In the genomic region with DNA sequence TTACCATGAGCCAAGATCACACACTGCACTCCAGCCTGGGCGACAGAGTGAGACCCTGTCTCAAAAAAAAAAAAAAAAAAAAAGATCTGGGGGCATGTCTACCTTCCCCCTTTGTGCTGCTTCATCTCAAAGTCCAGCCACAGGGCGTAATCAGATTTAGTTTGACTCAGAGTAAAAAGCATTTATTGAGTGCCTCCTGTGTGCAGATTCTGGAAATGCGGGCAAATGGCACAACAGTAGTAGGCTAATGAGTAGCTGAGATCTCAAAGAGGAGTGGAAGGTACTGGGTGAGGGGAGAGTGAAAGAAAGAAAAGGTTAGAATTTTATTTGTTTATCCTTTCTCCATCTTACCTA, we compare ENCODE assay signal across 10 cellular contexts. TPM values are rescaled to one million over a fixed set of nuclear protein-coding genes. Genes with fewer than 3 reads are reported as not detected.
DNase-seq lines count a peak whose midpoint lies in the region; ATAC-seq, FAIRE-seq and TF ChIP-seq lines count a peak whose summit lies in the region.
"Had no signal": no experiment of that assay in that cellular context is flagged by ENCODE, and none has a peak within 500 bp of the region (broad histone marks: within the 10 kb centered on the region; RNA-seq: fewer than 3 reads in every experiment).

No MANE protein-coding gene starts in this region.

- no peaks in the 10 kb centered on the region for H3K79me2 ChIP-seq in keratinocyte (ENCODE audit: control insufficient read depth, insufficient read depth, low read length)

- 73 to 95% (median 87%) methylated on average over 3 of the region's 3 CpGs for WGBS in adipose tissue, 3 donors
- 87 to 90% methylated on average over 3 of the region's 3 CpGs for WGBS in testis, 2 donors

- no peak for FAIRE-seq in keratinocyte (lab: Jason Lieb, UNC)
- FAIRE-seq: colon had no signal

- H2AFZ ChIP-seq in keratinocyte (ENCODE audit: control insufficient read depth, low read length) = no peak overlapping the region

- H3K4me1 Mint-ChIP-seq in activated T-cell treated with anti-CD3 and anti-CD28 coated beads, Interleukin-2, amount 50 U/mL, for 24 hours (ENCODE audit: low read depth) = peaks cover 93% of the 10 kb centered on the region

- dilution Hi-C loops in keratinocyte (cut with MboI; ENCODE audit: extremely low pct_ligation_motif_present, low sequenced_read_pairs) = no loop called here

- TF ChIP-seq CTCF in keratinocyte (optimal IDR thresholded peaks at IDR 0.05 in 1 of 3, IDR thresholded peaks at IDR 0.05 in 1 of 3, conservative IDR thresholded peaks at IDR 0.05 in 1 of 3; ENCODE audit: extremely low read depth in 1 of 3, insufficient read depth in 2 of 3, low read length in 3 of 3) (peak; percentile 27 to 47 (median 30)), testis (IDR thresholded peaks at IDR 0.05) (peak in 1 of 3 experiments; percentile 1)

- H3K27ac ChIP-seq in adipose tissue (ENCODE audit: low read depth, low read length) = peak overlapping the region; percentile 29
- peak overlapping the region; percentile 1 for H3K27ac ChIP-seq in keratinocyte (ENCODE audit: control insufficient read depth, insufficient read depth, low read length)
- H3K27ac ChIP-seq in testis = peak overlapping the region; percentile 93 to 99

- no peaks in the 10 kb centered on the region for H3K9me3 Mint-ChIP-seq in activated T-cell treated with anti-CD3 and anti-CD28 coated beads, Interleukin-2, amount 50 U/mL, for 24 hours

- H3K4me3 ChIP-seq in keratinocyte (ENCODE audit: control insufficient read depth in 2 of 3, extremely low read depth in 1 of 3, insufficient read depth in 2 of 3, low read depth in 1 of 3, low read length in 3 of 3) (no peak overlapping the region), testis (no peak overlapping the region)

- no peak overlapping the region for H3K9ac ChIP-seq in keratinocyte (ENCODE audit: control insufficient read depth, extremely low read depth, insufficient read depth, low read length)

- no peaks in the 10 kb centered on the region for H3K9me1 ChIP-seq in keratinocyte (ENCODE audit: control insufficient read depth, extremely low read depth, insufficient read depth, low read length)

- H3K4me1 ChIP-seq in keratinocyte (ENCODE audit: control insufficient read depth, extremely low read depth, insufficient read depth, low read length) (peaks cover 78% of the 10 kb centered on the region), testis (peaks cover 95% of the 10 kb centered on the region)

- H3K36me3 Mint-ChIP-seq in activated T-cell treated with anti-CD3 and anti-CD28 coated beads, Interleukin-2, amount 50 U/mL, for 24 hours (ENCODE audit: low read depth) = no peaks in the 10 kb centered on the region

- H3K4me3 Mint-ChIP-seq in activated T-cell treated with anti-CD3 and anti-CD28 coated beads, Interleukin-2, amount 50 U/mL, for 24 hours = no peak overlapping the region
- H3K4me3 Mint-ChIP-seq: B cell had no signal

- intact Hi-C loops in testis (cut with DNase I; ENCODE audit: low total_unique reads) = loop anchor here (5.0 kb wide), 1 partner anchor 37 kb away; no protein-coding TSS in a partner anchor

- no peak for TF ChIP-seq POLR2A in testis (IDR thresholded peaks at IDR 0.05)

- peak overlapping the region; percentile 5 for H3K27ac Mint-ChIP-seq in activated T-cell treated with anti-CD3 and anti-CD28 coated beads, Interleukin-2, amount 50 U/mL, for 24 hours

- no peak overlapping the region for H3K4me2 ChIP-seq in keratinocyte (ENCODE audit: control insufficient read depth, extremely low read depth, insufficient read depth, low read depth, low read length)

- ATAC-seq in HG02588 (IDR thresholded peaks at IDR 0.05; ENCODE audit: unreplicated experiment) = no peak
- ATAC-seq in GM19035 (IDR thresholded peaks at IDR 0.05; ENCODE audit: unreplicated experiment) = no peak
- no peak for ATAC-seq in GM21717 (IDR thresholded peaks at IDR 0.05; ENCODE audit: unreplicated experiment)

- no peaks in the 10 kb centered on the region for H3K36me3 ChIP-seq in keratinocyte (ENCODE audit: control insufficient read depth in 2 of 2, extremely low read depth in 1 of 2, insufficient read depth in 2 of 2, low read length in 2 of 2)
- no peaks in the 10 kb centered on the region for H3K36me3 ChIP-seq in testis (ENCODE audit: low read depth, missing control alignments)

- no peaks in the 10 kb centered on the region for H3K9me3 ChIP-seq in keratinocyte (ENCODE audit: control insufficient read depth, low read depth, low read length)
- H3K9me3 ChIP-seq in testis = no peaks in the 10 kb centered on the region

- H3K27me3 Mint-ChIP-seq in activated T-cell treated with anti-CD3 and anti-CD28 coated beads, Interleukin-2, amount 50 U/mL, for 24 hours = no peaks in the 10 kb centered on the region
- H3K27me3 Mint-ChIP-seq: B cell had no signal

- DNase-seq in activated T-cell treated with anti-CD3 and anti-CD28 coated beads, Interleukin-2, amount 50 U/mL, for 24 hours = no peak
- DNase-seq in activated T-cell treated with anti-CD3 and anti-CD28 coated beads, Interleukin-2, amount 50 U/mL, for 1 hour = no peak
- DNase-seq in keratinocyte (ENCODE audit: low read depth, low spot score) = no peak
- no peak for DNase-seq in testis

- no peaks in the 10 kb centered on the region for H4K20me1 ChIP-seq in keratinocyte (ENCODE audit: control insufficient read depth, extremely low read depth, insufficient read depth, low read length)

- H3K27me3 ChIP-seq in keratinocyte (ENCODE audit: control insufficient read depth, extremely low read depth, insufficient read depth, low read length) = no peaks in the 10 kb centered on the region
- H3K27me3 ChIP-seq in testis = no peaks in the 10 kb centered on the region

RNA-seq across cellular contexts. Expression of gene NR1D1, which starts 9.1 kb away (rescaled TPM):
- polyA plus RNA-seq in adipose tissue (10 to 100 TPM in 2 of 3 donors, 1 to 10 TPM in 1; 7.3 to 20.7 (median 15.0) TPM), keratinocyte (0.46 to 7.5 TPM (median 1.0 TPM) in 3 replicates), testis (ENCODE audit: insufficient read depth, low read depth, low replicate concordance) (9.8 TPM)
- 25.7 TPM for polyA plus RNA-seq in keratinocyte (2011; ENCODE audit: low read depth)
- 2.4 and 5.9 TPM in 2 replicates for polyA plus RNA-seq in keratinocyte (2011; cell fraction: cytosol; rRNA removed)
- 8.9 and 15.2 TPM in 2 replicates for polyA plus RNA-seq in keratinocyte (2011; cell fraction: nucleus; rRNA removed)
- 12.2 and 71.1 TPM in 2 replicates for polyA plus RNA-seq in keratinocyte (2012; ENCODE audit: low replicate concordance)
- 2.1 to 31.5 TPM (median 3.6 TPM) in 3 replicates for polyA minus RNA-seq in keratinocyte
- 7.7 TPM for polyA minus RNA-seq in keratinocyte (2011; cell fraction: cytosol; rRNA and poly(A)+ RNA removed)
- polyA minus RNA-seq in keratinocyte (2011; cell fraction: nucleus; rRNA and poly(A)+ RNA removed) = 5.7 and 10.2 TPM in 2 replicates
- 10 to 100 TPM; 14.4 to 23.6 TPM for total RNA-seq in testis

RNA-seq across cellular contexts. Expression of gene MSL1, which starts 12.3 kb away (rescaled TPM):
- polyA plus RNA-seq in adipose tissue (10 to 100 TPM; 33.8 to 88.4 (median 62.1) TPM), keratinocyte (41.8 to 66.8 TPM (median 56.9 TPM) in 3 replicates), testis (ENCODE audit: insufficient read depth, low read depth, low replicate concordance) (157 TPM)
- polyA plus RNA-seq in keratinocyte (2011; ENCODE audit: low read depth) = 54.9 TPM
- polyA plus RNA-seq in keratinocyte (2011; cell fraction: cytosol; rRNA removed) = 31.4 and 53.5 TPM in 2 replicates
- 106 and 140 TPM in 2 replicates for polyA plus RNA-seq in keratinocyte (2011; cell fraction: nucleus; rRNA removed)
- polyA plus RNA-seq in keratinocyte (2012; ENCODE audit: low replicate concordance) = 42.8 and 49.4 TPM in 2 replicates
- polyA minus RNA-seq in keratinocyte = 9.9 to 38.5 TPM (median 27.3 TPM) in 3 replicates
- polyA minus RNA-seq in keratinocyte (2011; cell fraction: cytosol; rRNA and poly(A)+ RNA removed) = 23.0 TPM
- 28.5 and 50.4 TPM in 2 replicates for polyA minus RNA-seq in keratinocyte (2011; cell fraction: nucleus; rRNA and poly(A)+ RNA removed)
- 100 to 1,000 TPM; 129 to 161 TPM for total RNA-seq in testis

RNA-seq across cellular contexts. Expression of gene CASC3, which starts 30.9 kb away (rescaled TPM):
- 10 to 100 TPM; 28.0 to 62.2 (median 43.2) TPM for polyA plus RNA-seq in adipose tissue
- 17.3 to 32.1 TPM (median 26.9 TPM) in 3 replicates for polyA plus RNA-seq in keratinocyte
- 37.1 TPM for polyA plus RNA-seq in keratinocyte (2011; ENCODE audit: low read depth)
- polyA plus RNA-seq in keratinocyte (2011; cell fraction: cytosol; rRNA removed) = 15.8 and 24.7 TPM in 2 replicates
- 70.6 and 74.1 TPM in 2 replicates for polyA plus RNA-seq in keratinocyte (2011; cell fraction: nucleus; rRNA removed)
- polyA plus RNA-seq in keratinocyte (2012; ENCODE audit: low replicate concordance) = 27.0 and 27.8 TPM in 2 replicates
- 12.6 to 81.1 TPM (median 23.1 TPM) in 3 replicates for polyA minus RNA-seq in keratinocyte
- polyA minus RNA-seq in keratinocyte (2011; cell fraction: cytosol; rRNA and poly(A)+ RNA removed) = 16.5 TPM
- 12.3 and 18.8 TPM in 2 replicates for polyA minus RNA-seq in keratinocyte (2011; cell fraction: nucleus; rRNA and poly(A)+ RNA removed)
- total RNA-seq in testis = 100 to 1,000 TPM; 123 to 132 TPM
- polyA plus RNA-seq in testis (ENCODE audit: insufficient read depth, low read depth, low replicate concordance) = 143 TPM

RNA-seq across cellular contexts. Expression of gene THRA, which starts 46.7 kb away (rescaled TPM):
- polyA plus RNA-seq in adipose tissue (10 to 100 TPM; 22.5 to 64.0 (median 60.6) TPM), keratinocyte (3.3 to 5.9 TPM (median 4.5 TPM) in 3 replicates), testis (ENCODE audit: insufficient read depth, low read depth, low replicate concordance) (41.2 TPM)
- polyA plus RNA-seq in keratinocyte (2011; ENCODE audit: low read depth) = 2.3 TPM
- 2.5 and 4.4 TPM in 2 replicates for polyA plus RNA-seq in keratinocyte (2011; cell fraction: cytosol; rRNA removed)
- 5.2 and 5.8 TPM in 2 replicates for polyA plus RNA-seq in keratinocyte (2011; cell fraction: nucleus; rRNA removed)
- 4.9 and 8.4 TPM in 2 replicates for polyA plus RNA-seq in keratinocyte (2012; ENCODE audit: low replicate concordance)
- 4.8 to 14.7 TPM (median 4.9 TPM) in 3 replicates for polyA minus RNA-seq in keratinocyte
- polyA minus RNA-seq in keratinocyte (2011; cell fraction: cytosol; rRNA and poly(A)+ RNA removed) = 5.6 TPM
- polyA minus RNA-seq in keratinocyte (2011; cell fraction: nucleus; rRNA and poly(A)+ RNA removed) = 2.4 and 3.2 TPM in 2 replicates
- total RNA-seq in testis = 10 to 100 TPM; 44.9 to 51.7 TPM

RNA-seq across cellular contexts. Expression of gene MED24, which starts 55.2 kb away (rescaled TPM):
- polyA plus RNA-seq in adipose tissue (10 to 100 TPM; 29.2 to 55.6 (median 41.2) TPM), keratinocyte (45.3 to 77.3 TPM (median 47.2 TPM) in 3 replicates), testis (ENCODE audit: insufficient read depth, low read depth, low replicate concordance) (127 TPM)
- 20.0 TPM for polyA plus RNA-seq in keratinocyte (2011; ENCODE audit: low read depth)
- polyA plus RNA-seq in keratinocyte (2011; cell fraction: cytosol; rRNA removed) = 54.1 and 62.2 TPM in 2 replicates
- polyA plus RNA-seq in keratinocyte (2011; cell fraction: nucleus; rRNA removed) = 134 and 168 TPM in 2 replicates
- polyA plus RNA-seq in keratinocyte (2012; ENCODE audit: low replicate concordance) = 30.8 and 51.5 TPM in 2 replicates
- 82.2 to 244 TPM (median 85.5 TPM) in 3 replicates for polyA minus RNA-seq in keratinocyte
- polyA minus RNA-seq in keratinocyte (2011; cell fraction: cytosol; rRNA and poly(A)+ RNA removed) = 97.8 TPM
- 89.3 and 107 TPM in 2 replicates for polyA minus RNA-seq in keratinocyte (2011; cell fraction: nucleus; rRNA and poly(A)+ RNA removed)
- total RNA-seq in testis = 100 to 1,000 TPM; 151 to 172 TPM

Comparison
In these comparisons a context has a peak if more than half of its experiments do, and no peak if none do; other contexts are left out.
1. H3K27ac ChIP-seq: peak in every context shown above with its lines; median percentile 96 in testis; 29 in adipose tissue; 1 in keratinocyte.